In the genomic region with DNA sequence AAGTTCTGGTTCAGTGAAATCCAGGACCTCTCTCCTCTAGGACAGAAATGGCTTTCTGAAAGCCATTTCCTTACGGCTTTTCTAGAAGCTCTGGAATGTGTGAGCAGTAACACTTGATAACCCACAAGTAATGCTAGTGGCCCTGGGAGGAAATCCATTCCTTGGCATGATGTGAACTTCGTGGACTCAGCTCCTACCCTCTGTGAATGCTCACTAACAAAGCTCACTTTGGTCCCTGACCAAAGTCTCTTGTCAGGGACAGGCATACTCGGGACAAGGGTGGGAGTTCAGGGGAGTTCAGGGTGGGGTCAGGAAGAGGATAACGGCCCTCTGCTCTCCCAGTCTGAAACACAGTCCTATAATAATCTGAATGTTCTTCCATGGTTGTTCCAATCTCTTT, we compare ENCODE assay signal across 8 cellular contexts.
A peak's percentile ranks its signal among the peaks of the same experiment; 100 is the strongest.
DNase-seq lines count a peak whose midpoint lies in the region; TF ChIP-seq lines count a peak whose summit lies in the region.
"Not testable (repeated sequence)": the region's sequence is repeated elsewhere in the genome, so short reads cannot be mapped to it uniquely, and the experiment has no call there.

No MANE protein-coding gene starts in this region.

- H3K9ac ChIP-seq in smooth muscle cell (ENCODE audit: low read depth), result not testable (repeated sequence)

- H2AFZ ChIP-seq in smooth muscle cell (ENCODE audit: low read depth), result not testable (repeated sequence)

- H3K9me3 ChIP-seq in smooth muscle cell (replicated peaks; ENCODE audit: low read depth), result not testable (repeated sequence)

- not testable (repeated sequence) for H3K27ac ChIP-seq in smooth muscle cell (ENCODE audit: low read depth)

- not testable (repeated sequence) for H3K4me1 ChIP-seq in smooth muscle cell (ENCODE audit: low read depth)

- not testable (repeated sequence) for H3K79me2 ChIP-seq in smooth muscle cell (ENCODE audit: low read depth)

- H3K4me2 ChIP-seq in smooth muscle cell, result peak overlapping the region; percentile 59

- 46% methylated on average over 3 of the region's 4 CpGs for WGBS in smooth muscle cell (ENCODE audit: low lambda C conversion rate)

- H3F3A ChIP-seq in smooth muscle cell (ENCODE audit: low read depth), result not testable (repeated sequence)

- H4K20me1 ChIP-seq in smooth muscle cell (ENCODE audit: low read depth), result not testable (repeated sequence)

- not testable (repeated sequence) for H3K27me3 ChIP-seq in smooth muscle cell (ENCODE audit: low read depth)

- peak; percentile 0 for DNase-seq in Daoy (ENCODE audit: low read depth)
- peak; percentile 1 for DNase-seq in M059J (ENCODE audit: low read depth)
- DNase-seq in SK-MEL-5 (ENCODE audit: low read depth, low spot score), result peak; percentile 0
- peak; percentile 12 for DNase-seq in dermis blood vessel endothelial cell
- peak; percentile 13 for DNase-seq in glomerular visceral epithelial cell (ENCODE audit: extremely low spot score)
- DNase-seq in left kidney (ENCODE audit: low read depth, low spot score), result peak; percentile 6
- peak; percentile 1 for DNase-seq in medulla oblongata (ENCODE audit: extremely low spot score)
- not testable (repeated sequence) for DNase-seq in smooth muscle cell (lab: John Stamatoyannopoulos, UW; ENCODE audit: unreplicated experiment)

- TF ChIP-seq CTCF in smooth muscle cell (IDR thresholded peaks at IDR 0.05; ENCODE audit: borderline replicate concordance, insufficient read depth, poor library complexity, severe bottlenecking), result not testable (repeated sequence)

- in situ Hi-C loops in SK-MEL-5 (cut with HindIII; ENCODE audit: low pct_unique_long_range_greater_than_20kb, low sequenced_read_pairs), result not testable (repeated sequence)

- not testable (repeated sequence) for H3K36me3 ChIP-seq in smooth muscle cell (ENCODE audit: low read depth)

- H3K4me3 ChIP-seq in smooth muscle cell, result not testable (repeated sequence)
